In genomic region chr1:29973406-29973805, GRCh38 we compare ENCODE assay signal across 1 cellular context.
TF ChIP-seq lines count a peak whose summit lies in the region.

No MANE protein-coding gene starts in this region.

TF ChIP-seq in H1, 55 proteins besides CTCF, POLR2A, EP300 and RAD21:
- TF ChIP-seq, protein P1, sequence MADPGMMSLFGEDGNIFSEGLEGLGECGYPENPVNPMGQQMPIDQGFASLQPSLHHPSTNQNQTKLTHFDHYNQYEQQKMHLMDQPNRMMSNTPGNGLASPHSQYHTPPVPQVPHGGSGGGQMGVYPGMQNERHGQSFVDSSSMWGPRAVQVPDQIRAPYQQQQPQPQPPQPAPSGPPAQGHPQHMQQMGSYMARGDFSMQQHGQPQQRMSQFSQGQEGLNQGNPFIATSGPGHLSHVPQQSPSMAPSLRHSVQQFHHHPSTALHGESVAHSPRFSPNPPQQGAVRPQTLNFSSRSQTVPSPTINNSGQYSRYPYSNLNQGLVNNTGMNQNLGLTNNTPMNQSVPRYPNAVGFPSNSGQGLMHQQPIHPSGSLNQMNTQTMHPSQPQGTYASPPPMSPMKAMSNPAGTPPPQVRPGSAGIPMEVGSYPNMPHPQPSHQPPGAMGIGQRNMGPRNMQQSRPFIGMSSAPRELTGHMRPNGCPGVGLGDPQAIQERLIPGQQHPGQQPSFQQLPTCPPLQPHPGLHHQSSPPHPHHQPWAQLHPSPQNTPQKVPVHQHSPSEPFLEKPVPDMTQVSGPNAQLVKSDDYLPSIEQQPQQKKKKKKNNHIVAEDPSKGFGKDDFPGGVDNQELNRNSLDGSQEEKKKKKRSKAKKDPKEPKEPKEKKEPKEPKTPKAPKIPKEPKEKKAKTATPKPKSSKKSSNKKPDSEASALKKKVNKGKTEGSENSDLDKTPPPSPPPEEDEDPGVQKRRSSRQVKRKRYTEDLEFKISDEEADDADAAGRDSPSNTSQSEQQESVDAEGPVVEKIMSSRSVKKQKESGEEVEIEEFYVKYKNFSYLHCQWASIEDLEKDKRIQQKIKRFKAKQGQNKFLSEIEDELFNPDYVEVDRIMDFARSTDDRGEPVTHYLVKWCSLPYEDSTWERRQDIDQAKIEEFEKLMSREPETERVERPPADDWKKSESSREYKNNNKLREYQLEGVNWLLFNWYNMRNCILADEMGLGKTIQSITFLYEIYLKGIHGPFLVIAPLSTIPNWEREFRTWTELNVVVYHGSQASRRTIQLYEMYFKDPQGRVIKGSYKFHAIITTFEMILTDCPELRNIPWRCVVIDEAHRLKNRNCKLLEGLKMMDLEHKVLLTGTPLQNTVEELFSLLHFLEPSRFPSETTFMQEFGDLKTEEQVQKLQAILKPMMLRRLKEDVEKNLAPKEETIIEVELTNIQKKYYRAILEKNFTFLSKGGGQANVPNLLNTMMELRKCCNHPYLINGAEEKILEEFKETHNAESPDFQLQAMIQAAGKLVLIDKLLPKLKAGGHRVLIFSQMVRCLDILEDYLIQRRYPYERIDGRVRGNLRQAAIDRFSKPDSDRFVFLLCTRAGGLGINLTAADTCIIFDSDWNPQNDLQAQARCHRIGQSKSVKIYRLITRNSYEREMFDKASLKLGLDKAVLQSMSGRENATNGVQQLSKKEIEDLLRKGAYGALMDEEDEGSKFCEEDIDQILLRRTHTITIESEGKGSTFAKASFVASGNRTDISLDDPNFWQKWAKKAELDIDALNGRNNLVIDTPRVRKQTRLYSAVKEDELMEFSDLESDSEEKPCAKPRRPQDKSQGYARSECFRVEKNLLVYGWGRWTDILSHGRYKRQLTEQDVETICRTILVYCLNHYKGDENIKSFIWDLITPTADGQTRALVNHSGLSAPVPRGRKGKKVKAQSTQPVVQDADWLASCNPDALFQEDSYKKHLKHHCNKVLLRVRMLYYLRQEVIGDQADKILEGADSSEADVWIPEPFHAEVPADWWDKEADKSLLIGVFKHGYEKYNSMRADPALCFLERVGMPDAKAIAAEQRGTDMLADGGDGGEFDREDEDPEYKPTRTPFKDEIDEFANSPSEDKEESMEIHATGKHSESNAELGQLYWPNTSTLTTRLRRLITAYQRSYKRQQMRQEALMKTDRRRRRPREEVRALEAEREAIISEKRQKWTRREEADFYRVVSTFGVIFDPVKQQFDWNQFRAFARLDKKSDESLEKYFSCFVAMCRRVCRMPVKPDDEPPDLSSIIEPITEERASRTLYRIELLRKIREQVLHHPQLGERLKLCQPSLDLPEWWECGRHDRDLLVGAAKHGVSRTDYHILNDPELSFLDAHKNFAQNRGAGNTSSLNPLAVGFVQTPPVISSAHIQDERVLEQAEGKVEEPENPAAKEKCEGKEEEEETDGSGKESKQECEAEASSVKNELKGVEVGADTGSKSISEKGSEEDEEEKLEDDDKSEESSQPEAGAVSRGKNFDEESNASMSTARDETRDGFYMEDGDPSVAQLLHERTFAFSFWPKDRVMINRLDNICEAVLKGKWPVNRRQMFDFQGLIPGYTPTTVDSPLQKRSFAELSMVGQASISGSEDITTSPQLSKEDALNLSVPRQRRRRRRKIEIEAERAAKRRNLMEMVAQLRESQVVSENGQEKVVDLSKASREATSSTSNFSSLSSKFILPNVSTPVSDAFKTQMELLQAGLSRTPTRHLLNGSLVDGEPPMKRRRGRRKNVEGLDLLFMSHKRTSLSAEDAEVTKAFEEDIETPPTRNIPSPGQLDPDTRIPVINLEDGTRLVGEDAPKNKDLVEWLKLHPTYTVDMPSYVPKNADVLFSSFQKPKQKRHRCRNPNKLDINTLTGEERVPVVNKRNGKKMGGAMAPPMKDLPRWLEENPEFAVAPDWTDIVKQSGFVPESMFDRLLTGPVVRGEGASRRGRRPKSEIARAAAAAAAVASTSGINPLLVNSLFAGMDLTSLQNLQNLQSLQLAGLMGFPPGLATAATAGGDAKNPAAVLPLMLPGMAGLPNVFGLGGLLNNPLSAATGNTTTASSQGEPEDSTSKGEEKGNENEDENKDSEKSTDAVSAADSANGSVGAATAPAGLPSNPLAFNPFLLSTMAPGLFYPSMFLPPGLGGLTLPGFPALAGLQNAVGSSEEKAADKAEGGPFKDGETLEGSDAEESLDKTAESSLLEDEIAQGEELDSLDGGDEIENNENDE (IDR thresholded peaks at IDR 0.05; ENCODE audit: insufficient replicate concordance, low read length): no peak
- TF ChIP-seq SRF (IDR thresholded peaks at IDR 0.05; ENCODE audit: low read depth, low read length) (no peak), TEAD4 (IDR thresholded peaks at IDR 0.05; ENCODE audit: low read depth, low read length) (peak; percentile 92), JUND (IDR thresholded peaks at IDR 0.05; ENCODE audit: low read length) (no peak), FOSL1 (IDR thresholded peaks at IDR 0.05; ENCODE audit: insufficient read depth, low read depth, low read length) (no peak), BACH1 (IDR thresholded peaks at IDR 0.05; ENCODE audit: low read length) (no peak), ASH2L (IDR thresholded peaks at IDR 0.05; ENCODE audit: low read length) (peak; percentile 34), SP1 (IDR thresholded peaks at IDR 0.05; ENCODE audit: low read depth, low read length) (no peak), TAF1 (IDR thresholded peaks at IDR 0.05; ENCODE audit: low read depth, low read length) (0 out of 2 replicates have a peak, but pooled peaks have one; percentile 28), TCF12 (IDR thresholded peaks at IDR 0.05; ENCODE audit: low read depth, low read length) (no peak), KDM1A (IDR thresholded peaks at IDR 0.05; ENCODE audit: borderline replicate concordance, low read length) (no peak), YY1 (IDR thresholded peaks at IDR 0.05; ENCODE audit: low read depth, low read length) (0 out of 2 replicates have a peak, but pooled peaks have one; percentile 37), CREB1 (IDR thresholded peaks at IDR 0.05) (no peak), SP2 (IDR thresholded peaks at IDR 0.05; ENCODE audit: low read length) (no peak), KDM4A (IDR thresholded peaks at IDR 0.05; ENCODE audit: low read depth, low read length, severe bottlenecking) (no peak), SAP30 (IDR thresholded peaks at IDR 0.05; ENCODE audit: insufficient read depth, insufficient replicate concordance, low read length) (no peak)
